ENCODE assay signal across 17 cellular contexts in genomic region chr5:52684056-52684455, GRCh38.
"Had no signal": no experiment of that assay in that cellular context is flagged by ENCODE, and none has a peak within 500 bp of the region (broad histone marks: within the 10 kb centered on the region; RNA-seq: fewer than 3 reads in every experiment).

No MANE protein-coding gene starts in this region.

- H3K9me3 ChIP-seq: esophagus squamous epithelium, left lung, thyroid gland had no signal

- H3K27me3 ChIP-seq: esophagus squamous epithelium, left lung, thyroid gland had no signal

- H3K4me3 ChIP-seq: esophagus squamous epithelium, left lung, thyroid gland had no signal

- H3K36me3 ChIP-seq: esophagus squamous epithelium, left lung, thyroid gland had no signal

- ATAC-seq: activated CD8-positive, alpha-beta T cell treated with anti-CD3 and anti-CD28 coated beads for 36 hours; left lung; T-cell had no signal

- H3K4me1 ChIP-seq: esophagus squamous epithelium, left lung, thyroid gland had no signal

- H3K27ac ChIP-seq: esophagus squamous epithelium, left lung, thyroid gland had no signal

- DNase-seq: activated CD4-positive, alpha-beta T cell treated with anti-CD3 and anti-CD28 coated beads, Interleukin-2, amount 10 ng/mL, durations not matched to agents 24 days and 14 days; activated CD8-positive, alpha-beta T cell treated with anti-CD3 and anti-CD28 coated beads for 36 hours; activated naive CD4-positive, alpha-beta T cell treated with anti-CD3 and anti-CD28 coated beads for 36 hours; activated T-cell treated with anti-CD3 and anti-CD28 coated beads, Interleukin-2, amount 50 U/mL, for 24 hours; effector memory CD4-positive, alpha-beta T cell; esophagus squamous epithelium; glutamatergic neuron; hypothalamus; midbrain; retina; stimulated activated CD4-positive, alpha-beta T cell treated with anti-CD3 and anti-CD28 coated beads, Interleukin-12 subunit alpha, Interleukin-12 subunit beta, amount 100 ng/mL, for 4 hours; stimulated activated CD4-positive, alpha-beta T cell treated with anti-CD3 and anti-CD28 coated beads, Interleukin-1b, Interleukin-23, amount 100 ng/mL, for 48 hours; stimulated activated CD8-positive, alpha-beta memory T cell treated with anti-CD3 and anti-CD28 coated beads, Interleukin-4, amount 100 ng/mL, for 48 hours; stimulated activated naive CD4-positive, alpha-beta T cell; T-cell; thyroid gland had no signal
